Comparison of ENCODE assay signal across 12 cellular contexts in genomic region chrX:72120798-72121197, GRCh38. TPM values are rescaled to one million over a fixed set of nuclear protein-coding genes. Genes with fewer than 3 reads are reported as not detected.
DNase-seq lines count a peak whose midpoint lies in the region; ATAC-seq, FAIRE-seq and TF ChIP-seq lines count a peak whose summit lies in the region.
"Had no signal": no experiment of that assay in that cellular context is flagged by ENCODE, and none has a peak within 500 bp of the region (broad histone marks: within the 10 kb centered on the region; RNA-seq: fewer than 3 reads in every experiment).

No MANE protein-coding gene starts in this region.

- H3K27me3 ChIP-seq in left ventricle myocardium inferior (ENCODE audit: low read depth) (no peaks in the 10 kb centered on the region), skeletal muscle tissue (ENCODE audit: control insufficient read depth in 3 of 3, insufficient read depth in 3 of 3, low read length in 3 of 3) (peaks cover 0 to 9% (median 0%) of the 10 kb centered on the region in 3 donors)

- no peaks in the 10 kb centered on the region for H3K36me3 ChIP-seq in HEK293 (ENCODE audit: control insufficient read depth in 2 of 2, insufficient read depth in 1 of 2, low read length in 2 of 2)
- no peaks in the 10 kb centered on the region for H3K36me3 ChIP-seq in left ventricle myocardium inferior
- no peaks in the 10 kb centered on the region for H3K36me3 ChIP-seq in skeletal muscle tissue (ENCODE audit: control insufficient read depth in 3 of 3, insufficient read depth in 3 of 3, low read length in 3 of 3)

- H3K4me3 ChIP-seq in HEK293 (ENCODE audit: low read depth, low read length), result no peak overlapping the region
- H3K4me3 ChIP-seq in left ventricle myocardium inferior, result no peak overlapping the region
- no peak overlapping the region for H3K4me3 ChIP-seq in skeletal muscle tissue (ENCODE audit: low read length in 3 of 3)

- CTCF ChIA-PET in HEK293 (lab: Yijun Ruan, JAX), result interaction anchor here (0.6 to 0.9 kb wide), 2 partner anchors 91 to 101 kb away, joined by 3 to 4 read pairs; no protein-coding TSS in a partner anchor
- CTCF ChIA-PET in T-cell (lab: Charles Lee), result interaction anchor here in 1 of 2 donors (0.5 to 1.2 kb wide), 3 partner anchors 15 to 74 kb away, joined by 3 to 7 read pairs (median 5); no protein-coding TSS in a partner anchor

- intact Hi-C loops in left ventricle myocardium inferior (cut with micrococcal nuclease), result loop anchor here (10.0 kb wide), 1 partner anchor 106 kb away; no protein-coding TSS in a partner anchor

- H3K4me1 Mint-ChIP-seq in T-cell, result peaks cover 18 to 74% (median 53%) of the 10 kb centered on the region in 3 donors

- H3K4me3 Mint-ChIP-seq in T-cell, result peak overlapping the region in 1 of 3 donors; percentile 17
- H3K4me3 Mint-ChIP-seq: activated naive CD8-positive, alpha-beta T cell treated with anti-CD3 and anti-CD28 coated beads for 36 hours; stimulated activated naive CD8-positive, alpha-beta T cell treated with anti-CD3 and anti-CD28 coated beads, Interleukin-15, Interleukin-2, amounts not matched to agents 100 ng/mL and 50 ng/mL, for 24 hours had no signal

- no peak overlapping the region for H3K27ac ChIP-seq in HEK293 (ENCODE audit: extremely low read depth, low read depth, low read length)
- peak overlapping the region; percentile 82 for H3K27ac ChIP-seq in left ventricle myocardium inferior (replicated peaks)
- H3K27ac ChIP-seq in skeletal muscle tissue (ENCODE audit: low read depth, low read length), result peak overlapping the region; percentile 58

- H3K27me3 Mint-ChIP-seq in T-cell, result peaks cover 2 to 34% of the 10 kb centered on the region in 2 donors

- H3K27ac Mint-ChIP-seq in T-cell, result peak overlapping the region; percentile 83 to 90
- H3K27ac Mint-ChIP-seq: activated naive CD8-positive, alpha-beta T cell treated with anti-CD3 and anti-CD28 coated beads for 36 hours; stimulated activated naive CD8-positive, alpha-beta T cell treated with anti-CD3 and anti-CD28 coated beads, Interleukin-15, Interleukin-2, amounts not matched to agents 100 ng/mL and 50 ng/mL, for 24 hours had no signal

- H3K9me3 Mint-ChIP-seq in T-cell, result no peaks in the 10 kb centered on the region
- H3K9me3 Mint-ChIP-seq: activated naive CD8-positive, alpha-beta T cell treated with anti-CD3 and anti-CD28 coated beads for 36 hours; stimulated activated naive CD8-positive, alpha-beta T cell treated with anti-CD3 and anti-CD28 coated beads, Interleukin-15, Interleukin-2, amounts not matched to agents 100 ng/mL and 50 ng/mL, for 24 hours had no signal

- H3K36me3 Mint-ChIP-seq in T-cell, result peaks cover 6% of the 10 kb centered on the region
- H3K36me3 Mint-ChIP-seq: activated naive CD8-positive, alpha-beta T cell treated with anti-CD3 and anti-CD28 coated beads for 36 hours had no signal

- DNase-seq in T-cell, result no peak
- no peak for DNase-seq in left ventricle myocardium inferior
- no peak for DNase-seq in GM13977 (ENCODE audit: low spot score)
- no peak for DNase-seq in NCI-H146 (lab: John Stamatoyannopoulos, UW)
- DNase-seq in GM12891 (ENCODE audit: insufficient read length, low spot score), result no peak
- DNase-seq in frontal cortex (ENCODE audit: low spot score in 2 of 2), result no peak
- DNase-seq: activated CD4-positive, alpha-beta T cell treated with anti-CD3 and anti-CD28 coated beads for 1 hour; activated naive CD8-positive, alpha-beta T cell treated with anti-CD3 and anti-CD28 coated beads for 36 hours had no signal

- ATAC-seq in T-cell (replicated peaks in 1 of 4), result no peak
- ATAC-seq: HCT116 had no signal

- FAIRE-seq in GM12891 (lab: Jason Lieb, UNC) (no peak), frontal cortex (lab: Jason Lieb, UNC) (no peak)

- POLR2A ChIA-PET in HEK293 (lab: Yijun Ruan, JAX), result interaction anchor here (0.9 to 1.4 kb wide), 3 partner anchors 11 to 156 kb away, joined by 3 read pairs; partner anchors contain the start of genes PIN4, RPS4X and RTL5
- POLR2A ChIA-PET in T-cell (lab: Charles Lee), result interaction anchor here in 1 of 2 donors (1.1 kb wide), 1 partner anchor 15 kb away, joined by 7 read pairs; no protein-coding TSS in a partner anchor

- H3K4me1 ChIP-seq in HEK293 (ENCODE audit: control insufficient read depth, insufficient read depth, low read length) (0 out of 2 replicates have a peak, but pooled peaks cover 3% of the 10 kb centered on the region), left ventricle myocardium inferior (peaks cover 49% of the 10 kb centered on the region), skeletal muscle tissue (ENCODE audit: control insufficient read depth in 3 of 3, insufficient read depth in 3 of 3, low read length in 3 of 3) (peaks cover 29 to 30% (median 30%) of the 10 kb centered on the region in 3 donors)

- in situ Hi-C loops in GM13977 (cut with MboI; ENCODE audit: low pct_unique_long_range_greater_than_20kb, low sequenced_read_pairs, unreplicated experiment), result loop anchor here (10.0 kb wide), 1 partner anchor 96 kb away; no protein-coding TSS in a partner anchor

- TF ChIP-seq POLR2A in GM12891 (IDR thresholded peaks at IDR 0.05; ENCODE audit: low read depth, low read length), result no peak

- no peaks in the 10 kb centered on the region for H3K9me3 ChIP-seq in HEK293 (ENCODE audit: control insufficient read depth, insufficient read depth, low read depth, low read length)
- H3K9me3 ChIP-seq in left ventricle myocardium inferior (replicated peaks), result no peaks in the 10 kb centered on the region
- no peaks in the 10 kb centered on the region for H3K9me3 ChIP-seq in skeletal muscle tissue (ENCODE audit: control insufficient read depth in 3 of 3, low read length in 3 of 3)

- TF ChIP-seq CTCF in HEK293 (tag by site-specific recombination; IDR thresholded peaks at IDR 0.05), result no peak
- no peak for TF ChIP-seq CTCF in left ventricle myocardium inferior (IDR thresholded peaks at IDR 0.05; ENCODE audit: borderline replicate concordance)
- no peak for TF ChIP-seq CTCF in GM13977 (IDR thresholded peaks at IDR 0.05; ENCODE audit: extremely low read depth, insufficient read depth, missing control alignments)

- H3K9ac ChIP-seq in skeletal muscle tissue (ENCODE audit: low read depth in 1 of 3, low read length in 3 of 3), result no peak overlapping the region

TF ChIP-seq in HEK293, 187 proteins besides CTCF, POLR2A, EP300 and RAD21:
- TF ChIP-seq FEZF1 (tag by site-specific recombination; IDR thresholded peaks at IDR 0.05) (0 out of 2 replicates have a peak, but pooled peaks have one; percentile 22), ZNF24 (tag by site-specific recombination; IDR thresholded peaks at IDR 0.05) (no peak), ZBTB20 (tag by site-specific recombination; IDR thresholded peaks at IDR 0.05) (peak; percentile 34; the same call in 1 of the 2 replicates)
TF ChIP-seq in HEK293: peak in this region for 2.

TF ChIP-seq in GM12891, 5 proteins besides CTCF, POLR2A, EP300 and RAD21:
- TF ChIP-seq POU2F2 (IDR thresholded peaks at IDR 0.05; ENCODE audit: low read depth, low read length) (no peak), SPI1 (IDR thresholded peaks at IDR 0.05; ENCODE audit: low read depth, low read length) (no peak), TAF1 (IDR thresholded peaks at IDR 0.05; ENCODE audit: low read depth, low read length) (no peak), POLR2AphosphoS5 (IDR thresholded peaks at IDR 0.05; ENCODE audit: low read depth, low read length) (no peak), PAX5 (IDR thresholded peaks at IDR 0.05; ENCODE audit: insufficient read depth, low read length, severe bottlenecking) (no peak)

RNA-seq across cellular contexts. Expression of gene RTL5, which starts 10.9 kb away (rescaled TPM):
- total RNA-seq in T-cell (1 to 10 TPM in 4 of 5 donors, under 1 TPM in 1; 0.98 to 8.7 (median 3.4) TPM), left ventricle myocardium inferior (2.6 TPM), skeletal muscle tissue (3.1 TPM), frontal cortex (4.1 TPM)
- 0.37 TPM for polyA plus RNA-seq in GM12891 (2012; ENCODE audit: low read depth, missing spikeins)
